In the genomic region with DNA sequence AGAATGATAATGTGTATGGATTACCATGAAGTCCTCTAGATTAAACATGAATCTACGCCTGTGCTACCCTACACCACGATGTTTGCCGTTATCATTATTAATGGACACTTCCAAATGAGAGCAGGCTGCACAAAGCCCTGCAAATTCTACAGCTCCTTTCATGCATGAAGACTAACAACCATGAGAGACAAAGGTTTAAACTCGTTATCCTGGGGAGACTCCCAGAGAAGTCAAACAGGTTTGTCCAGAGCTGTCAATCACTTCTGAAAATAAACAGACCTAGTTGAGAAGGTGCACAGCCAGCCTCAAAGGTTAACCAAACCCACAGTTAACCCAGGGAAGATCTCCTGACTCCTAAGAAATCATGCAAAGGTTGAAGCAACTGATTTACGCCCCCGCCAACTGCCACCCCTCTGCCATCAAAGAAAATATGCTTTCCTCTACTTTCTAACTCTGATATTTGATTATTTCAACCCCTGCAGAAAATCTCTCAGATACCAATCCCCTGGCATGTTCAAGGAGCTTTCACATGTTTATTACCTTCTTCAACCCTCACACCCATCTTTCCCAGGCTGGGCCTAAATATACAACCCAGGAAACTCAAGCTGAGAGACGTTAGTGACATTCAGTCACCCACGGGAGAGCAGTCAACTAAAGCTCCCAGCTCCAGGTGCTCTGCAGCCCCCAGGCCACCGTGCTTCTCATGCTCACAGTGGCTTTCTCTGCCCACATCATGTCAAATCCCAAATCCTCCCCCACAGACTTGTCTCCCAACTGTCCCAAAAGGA, we compare ENCODE assay signal across 16 cellular contexts. TPM values are rescaled to one million over a fixed set of nuclear protein-coding genes. Genes with fewer than 3 reads are reported as not detected.
DNase-seq lines count a peak whose midpoint lies in the region; ATAC-seq and TF ChIP-seq lines count a peak whose summit lies in the region.
"Had no signal": no experiment of that assay in that cellular context is flagged by ENCODE, and none has a peak within 500 bp of the region (broad histone marks: within the 10 kb centered on the region; RNA-seq: fewer than 3 reads in every experiment).

No MANE protein-coding gene starts in this region.

- no peaks in the 10 kb centered on the region for H3K36me3 ChIP-seq in upper lobe of right lung
- H3K36me3 ChIP-seq: neutrophil had no signal

- H3K27ac ChIP-seq in upper lobe of right lung = no peak overlapping the region
- H3K27ac ChIP-seq: neutrophil had no signal

- no peaks in the 10 kb centered on the region for H3K36me3 Mint-ChIP-seq in MCF 10A (ENCODE audit: insufficient read depth, unreplicated experiment)

- H3K27me3 ChIP-seq in upper lobe of right lung = no peaks in the 10 kb centered on the region

- CTCF ChIA-PET in MCF 10A (lab: Yijun Ruan, JAX) = interaction anchor here (0.8 kb wide), 1 partner anchor 18 kb away, joined by 3 read pairs; no protein-coding TSS in a partner anchor

- in situ Hi-C loops in T47D (cut with HindIII; ENCODE audit: low pct_unique_long_range_greater_than_20kb, low sequenced_read_pairs) = no loop called here

- H3K27me3 Mint-ChIP-seq in MCF 10A (ENCODE audit: insufficient read depth, unreplicated experiment) = no peaks in the 10 kb centered on the region

- TF ChIP-seq CTCF in MCF 10A (IDR thresholded peaks at IDR 0.05; ENCODE audit: unreplicated experiment) (no peak), upper lobe of right lung (IDR thresholded peaks at IDR 0.05) (no peak)

- peaks cover 23% of the 10 kb centered on the region for H3K4me1 Mint-ChIP-seq in MCF 10A (ENCODE audit: insufficient read depth, unreplicated experiment)

- H3K4me3 ChIP-seq in upper lobe of right lung = no peak overlapping the region

- POLR2A ChIA-PET in MCF 10A (lab: Yijun Ruan, JAX) = no interaction called here

- BruUV-seq in MCF 10A (replicated peaks; lab: Mats Ljungman, UMichigan) = no TSS peak

- H3K9me3 Mint-ChIP-seq in MCF 10A (ENCODE audit: unreplicated experiment) = no peaks in the 10 kb centered on the region

- intact Hi-C loops in MCF 10A (cut with micrococcal nuclease) (no loop called here), upper lobe of right lung (cut with DNase I) (no loop called here)

- no peak overlapping the region for H3K4me3 Mint-ChIP-seq in MCF 10A (ENCODE audit: unreplicated experiment)

- no peaks in the 10 kb centered on the region for H3K4me1 ChIP-seq in upper lobe of right lung

- ATAC-seq in upper lobe of right lung (peak; percentile 37), HG03378 (IDR thresholded peaks at IDR 0.05; ENCODE audit: unreplicated experiment) (no peak)
- ATAC-seq: left ventricle myocardium superior had no signal

- H3K9me3 ChIP-seq in upper lobe of right lung = no peaks in the 10 kb centered on the region
- H3K9me3 ChIP-seq: neutrophil had no signal

- DNase-seq in T47D (ENCODE audit: low read depth in 1 of 2, low spot score in 1 of 2) (peak; percentile 45 to 92), MCF 10A (ENCODE audit: unreplicated experiment) (no peak), NCI-H69 (lab: John Stamatoyannopoulos, UW) (peak; percentile 100), islet precursor cell (peak; percentile 84), upper lobe of right lung (no peak), NOMO-1 treated with dmso at 0.1 percent for 144 hours (lab: John Stamatoyannopoulos, UW; ENCODE audit: unreplicated experiment) (no peak), NCI-H2081 treated with DMSO at 0.1 percent for 48 hours (lab: John Stamatoyannopoulos, UW) (no peak)
- DNase-seq: activated CD4-positive, CD25-positive, alpha-beta regulatory T cell; activated T-cell treated with anti-CD3 and anti-CD28 coated beads, Interleukin-2, amount 50 U/mL, for 1 hour; DMS 273 treated with DMSO at 0.1 percent for 48 hours; effector CD4-positive, alpha-beta T cell; left ventricle myocardium superior; NCI-H1092 treated with DMSO at 0.1 percent for 48 hours; SHP77 had no signal

- no peak overlapping the region for H3K27ac Mint-ChIP-seq in MCF 10A (ENCODE audit: low read depth, unreplicated experiment)

RNA-seq across cellular contexts. Expression of a gene that starts 35.9 kb away (rescaled TPM):
- total RNA-seq in MCF 10A (2022) (25.9 and 26.7 TPM in 2 replicates), upper lobe of right lung (31.6 TPM)

Comparison
In these comparisons a context has a peak if more than half of its experiments do, and no peak if none do; other contexts are left out.
1. DNase-seq: peak in T47D (2 of 2), NCI-H69 (single experiment) and islet precursor cell (single experiment); none in MCF 10A (single experiment), upper lobe of right lung (single experiment), NOMO-1 treated with dmso at 0.1 percent for 144 hours (single experiment) and NCI-H2081 treated with DMSO at 0.1 percent for 48 hours (single experiment).